Comparison of ENCODE assay signal across 8 cellular contexts in genomic region chr7:76234931-76235441, GRCh38. TPM values are rescaled to one million over a fixed set of nuclear protein-coding genes. Genes with fewer than 3 reads are reported as not detected.
A peak's percentile ranks its signal among the peaks of the same experiment; 100 is the strongest.
DNase-seq lines count a peak whose midpoint lies in the region; ATAC-seq and TF ChIP-seq lines count a peak whose summit lies in the region.

No MANE protein-coding gene starts in this region.

- H3F3A ChIP-seq in PC-3 (ENCODE audit: low read length, unreplicated experiment), result no peaks in the 10 kb centered on the region

- DNase-seq in CD1c-positive myeloid dendritic cell (ENCODE audit: extremely low spot score) (peak; percentile 73), PC-3 (peak; percentile 43), fibroblast of the conjunctiva (ENCODE audit: low read depth) (peak; percentile 66), occipital lobe (lab: John Stamatoyannopoulos, UW) (peak; percentile 80)
- peak; percentile 55 for DNase-seq in activated effector memory CD4-positive, alpha-beta T cell treated with Interleukin-2 at 50 U/mL for 16 hours

- H3K4me1 ChIP-seq in HEK293 (ENCODE audit: control insufficient read depth, insufficient read depth, low read length) (no peaks in the 10 kb centered on the region), PC-3 (ENCODE audit: insufficient read depth, low read length) (no peaks in the 10 kb centered on the region), subcutaneous abdominal adipose tissue (ENCODE audit: control insufficient read depth in 5 of 5, insufficient read depth in 5 of 5, low read length in 5 of 5) (peaks cover 0 to 7% (median 6%) of the 10 kb centered on the region in 5 donors)

- no peaks in the 10 kb centered on the region for H3K9me3 ChIP-seq in HEK293 (ENCODE audit: control insufficient read depth, insufficient read depth, low read depth, low read length)
- H3K9me3 ChIP-seq in PC-3 (ENCODE audit: low read length), result no peaks in the 10 kb centered on the region
- no peaks in the 10 kb centered on the region for H3K9me3 ChIP-seq in subcutaneous abdominal adipose tissue (ENCODE audit: control insufficient read depth in 5 of 5, low read length in 5 of 5)

- no peaks in the 10 kb centered on the region for H3K36me3 ChIP-seq in HEK293 (ENCODE audit: control insufficient read depth in 2 of 2, insufficient read depth in 1 of 2, low read length in 2 of 2)
- H3K36me3 ChIP-seq in PC-3 (ENCODE audit: low read depth, low read length), result no peaks in the 10 kb centered on the region
- H3K36me3 ChIP-seq in subcutaneous abdominal adipose tissue (ENCODE audit: control insufficient read depth in 5 of 5, insufficient read depth in 5 of 5, low read length in 5 of 5), result no peaks in the 10 kb centered on the region

- H3K27ac ChIP-seq in HEK293 (ENCODE audit: extremely low read depth, low read depth, low read length), result no peak overlapping the region
- no peak overlapping the region for H3K27ac ChIP-seq in PC-3 (ENCODE audit: low read length)
- H3K27ac ChIP-seq in subcutaneous abdominal adipose tissue (ENCODE audit: low read depth, low read length), result no peak overlapping the region

- POLR2A ChIA-PET in HEK293 (lab: Yijun Ruan, JAX), result interaction anchor here (0.6 to 1.0 kb wide), 2 partner anchors 83 to 126 kb away, joined by 3 to 4 read pairs; no protein-coding TSS in a partner anchor
- POLR2A ChIA-PET in PC-3 (lab: Charles Lee; ENCODE audit: unreplicated experiment), result interaction anchor here (0.6 kb wide), 1 partner anchor 11 kb away, joined by 3 read pairs; no protein-coding TSS in a partner anchor

- H4K20me1 ChIP-seq in PC-3 (ENCODE audit: low read length), result no peaks in the 10 kb centered on the region

- ATAC-seq in PC-3 (peak; percentile 72), GM19035 (IDR thresholded peaks at IDR 0.05; ENCODE audit: unreplicated experiment) (no peak)

- no peak overlapping the region for H3K4me3 ChIP-seq in HEK293 (ENCODE audit: low read depth, low read length)
- no peak overlapping the region for H3K4me3 ChIP-seq in PC-3 (ENCODE audit: low read length)
- H3K4me3 ChIP-seq in subcutaneous abdominal adipose tissue (ENCODE audit: low read depth in 1 of 5, low read length in 5 of 5), result peak overlapping the region in 3 of 5 donors; percentile 39 to 52 (median 39)

- H3K27me3 ChIP-seq in PC-3 (ENCODE audit: low read length) (no peaks in the 10 kb centered on the region), subcutaneous abdominal adipose tissue (ENCODE audit: control insufficient read depth in 5 of 5, insufficient read depth in 4 of 5, low read length in 5 of 5) (peaks cover 25 to 45% (median 43%) of the 10 kb centered on the region in 5 donors)

- no TSS peak for BruUV-seq in PC-3 (replicated peaks; lab: Mats Ljungman, UMichigan)

- H2AFZ ChIP-seq in PC-3 (ENCODE audit: low read length), result no peak overlapping the region

- H3K9me2 ChIP-seq in PC-3 (replicated peaks; ENCODE audit: low read length), result no peaks in the 10 kb centered on the region

- H3K9ac ChIP-seq in PC-3 (ENCODE audit: low read length) (no peak overlapping the region), subcutaneous abdominal adipose tissue (ENCODE audit: low read length in 5 of 5) (no peak overlapping the region)

- CTCF ChIA-PET in HEK293 (lab: Yijun Ruan, JAX) (interaction anchor here (1.5 kb wide), 1 partner anchor 57 kb away, joined by 5 read pairs; no protein-coding TSS in a partner anchor), PC-3 (lab: Charles Lee) (no interaction called here)

- H3K4me2 ChIP-seq in PC-3 (ENCODE audit: low read length), result no peak overlapping the region

- TF ChIP-seq CTCF in HEK293 (tag by site-specific recombination; IDR thresholded peaks at IDR 0.05) (no peak), PC-3 (conservative IDR thresholded peaks at IDR 0.05; ENCODE audit: low read depth, low read length) (no peak)

- H3K79me2 ChIP-seq in PC-3 (ENCODE audit: low read length), result no peaks in the 10 kb centered on the region

- intact Hi-C loops in PC-3 (cut with micrococcal nuclease), result no loop called here

TF ChIP-seq in HEK293, 187 proteins besides CTCF, POLR2A, EP300 and RAD21:
- peak; percentile 73 for TF ChIP-seq SP2 (tag by site-specific recombination; IDR thresholded peaks at IDR 0.05)
- TF ChIP-seq, protein P1, sequence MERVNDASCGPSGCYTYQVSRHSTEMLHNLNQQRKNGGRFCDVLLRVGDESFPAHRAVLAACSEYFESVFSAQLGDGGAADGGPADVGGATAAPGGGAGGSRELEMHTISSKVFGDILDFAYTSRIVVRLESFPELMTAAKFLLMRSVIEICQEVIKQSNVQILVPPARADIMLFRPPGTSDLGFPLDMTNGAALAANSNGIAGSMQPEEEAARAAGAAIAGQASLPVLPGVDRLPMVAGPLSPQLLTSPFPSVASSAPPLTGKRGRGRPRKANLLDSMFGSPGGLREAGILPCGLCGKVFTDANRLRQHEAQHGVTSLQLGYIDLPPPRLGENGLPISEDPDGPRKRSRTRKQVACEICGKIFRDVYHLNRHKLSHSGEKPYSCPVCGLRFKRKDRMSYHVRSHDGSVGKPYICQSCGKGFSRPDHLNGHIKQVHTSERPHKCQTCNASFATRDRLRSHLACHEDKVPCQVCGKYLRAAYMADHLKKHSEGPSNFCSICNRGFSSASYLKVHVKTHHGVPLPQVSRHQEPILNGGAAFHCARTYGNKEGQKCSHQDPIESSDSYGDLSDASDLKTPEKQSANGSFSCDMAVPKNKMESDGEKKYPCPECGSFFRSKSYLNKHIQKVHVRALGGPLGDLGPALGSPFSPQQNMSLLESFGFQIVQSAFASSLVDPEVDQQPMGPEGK (tag by site-specific recombination; IDR thresholded peaks at IDR 0.05), result 0 out of 2 replicates have a peak, but pooled peaks have one; percentile 21
- TF ChIP-seq EGR2 (tag by site-specific recombination; IDR thresholded peaks at IDR 0.05; ENCODE audit: low read depth), result peak; percentile 44; the same call in 1 of the 2 replicates
- peak; percentile 88 for TF ChIP-seq ZNF341 (tag by site-specific recombination; IDR thresholded peaks at IDR 0.05; ENCODE audit: low read depth)
- TF ChIP-seq KLF9 (tag by site-specific recombination; IDR thresholded peaks at IDR 0.05; ENCODE audit: low read depth), result peak; percentile 45; the same call in 1 of the 2 replicates
- no peak for TF ChIP-seq ZNF792 (tag by site-specific recombination; IDR thresholded peaks at IDR 0.05)
- TF ChIP-seq ZNF394 (tag by site-specific recombination; IDR thresholded peaks at IDR 0.05; ENCODE audit: borderline replicate concordance), result peak; percentile 55; the same call in 1 of the 2 replicates
- TF ChIP-seq ZNF571 (tag by site-specific recombination; IDR thresholded peaks at IDR 0.05), result no peak
- no peak for TF ChIP-seq ZNF23 (tag by site-specific recombination; IDR thresholded peaks at IDR 0.05; ENCODE audit: borderline replicate concordance)
- TF ChIP-seq ZIC2 (tag by site-specific recombination; IDR thresholded peaks at IDR 0.05), result 0 out of 2 replicates have a peak, but pooled peaks have one; percentile 12
- TF ChIP-seq, protein P2, sequence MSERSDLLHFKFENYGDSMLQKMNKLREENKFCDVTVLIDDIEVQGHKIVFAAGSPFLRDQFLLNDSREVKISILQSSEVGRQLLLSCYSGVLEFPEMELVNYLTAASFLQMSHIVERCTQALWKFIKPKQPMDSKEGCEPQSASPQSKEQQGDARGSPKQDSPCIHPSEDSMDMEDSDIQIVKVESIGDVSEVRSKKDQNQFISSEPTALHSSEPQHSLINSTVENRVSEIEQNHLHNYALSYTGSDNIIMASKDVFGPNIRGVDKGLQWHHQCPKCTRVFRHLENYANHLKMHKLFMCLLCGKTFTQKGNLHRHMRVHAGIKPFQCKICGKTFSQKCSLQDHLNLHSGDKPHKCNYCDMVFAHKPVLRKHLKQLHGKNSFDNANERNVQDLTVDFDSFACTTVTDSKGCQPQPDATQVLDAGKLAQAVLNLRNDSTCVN (tag by site-specific recombination; optimal IDR thresholded peaks at IDR 0.05), result peak; percentile 54
- TF ChIP-seq SCRT2 (tag by site-specific recombination; IDR thresholded peaks at IDR 0.05), result peak; percentile 22; the same call in 1 of the 2 replicates
- TF ChIP-seq ZBTB6 (tag by site-specific recombination; IDR thresholded peaks at IDR 0.05), result peak; percentile 99
- no peak for TF ChIP-seq ZNF501 (tag by site-specific recombination; IDR thresholded peaks at IDR 0.05)
- TF ChIP-seq ZNF324 (tag by site-specific recombination; IDR thresholded peaks at IDR 0.05), result no peak
- TF ChIP-seq KLF1 (tag by site-specific recombination; IDR thresholded peaks at IDR 0.05), result peak; percentile 84
- peak; percentile 73 for TF ChIP-seq SP3 (tag by site-specific recombination; IDR thresholded peaks at IDR 0.05)
- peak; percentile 61 for TF ChIP-seq ZFHX2 (tag by site-specific recombination; conservative IDR thresholded peaks at IDR 0.05)
- TF ChIP-seq SP7 (tag by site-specific recombination; IDR thresholded peaks at IDR 0.05), result no peak
- TF ChIP-seq KLF8 (tag by site-specific recombination; IDR thresholded peaks at IDR 0.05), result peak; percentile 47; the same call in 1 of the 2 replicates

RNA-seq across cellular contexts. Expression of gene SRRM3, which starts 33.3 kb away (rescaled TPM):
- 0.66 and 3.2 TPM in 2 replicates for total RNA-seq in PC-3 (2014; rRNA removed)
- 6.7 TPM for total RNA-seq in occipital lobe

Comparison
In these comparisons a context has a peak if more than half of its experiments do, and no peak if none do; other contexts are left out.
1. H3K4me3 ChIP-seq: peak in subcutaneous abdominal adipose tissue (3 of 5); none in HEK293 (single experiment) and PC-3 (single experiment).
2. Peak in every context shown above with its lines, with median percentiles within 50 percentile points of each other: DNase-seq.